Comparison of ENCODE assay signal across 2 cellular contexts in the genomic region with DNA sequence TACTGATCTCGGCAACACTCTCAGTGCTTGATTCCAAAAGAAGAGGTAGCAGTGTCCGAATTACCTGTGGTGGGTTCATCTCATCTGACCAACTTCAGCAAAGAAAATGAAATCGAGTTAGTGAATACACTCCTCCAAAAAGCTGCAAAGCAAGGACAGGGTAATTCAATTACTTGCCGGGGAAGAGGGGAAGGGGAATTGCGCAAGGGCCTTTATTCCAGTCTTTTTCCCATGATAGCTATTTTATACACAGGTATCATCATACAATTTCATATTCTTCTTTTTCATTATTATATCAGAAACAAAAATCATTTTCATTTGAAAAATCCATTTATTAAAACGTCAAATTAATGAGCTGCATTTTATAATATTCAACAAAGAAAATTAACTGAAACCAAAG.
A peak's percentile ranks its signal among the peaks of the same experiment; 100 is the strongest.
TF ChIP-seq lines count a peak whose summit lies in the region.

No MANE protein-coding gene starts in this region.

TF ChIP-seq in HepG2, 621 proteins besides CTCF, POLR2A, EP300 and RAD21:
- TF ChIP-seq CEBPB (IDR thresholded peaks at IDR 0.05; ENCODE audit: borderline replicate concordance, low read depth, low read length), result peak; percentile 66
- TF ChIP-seq, protein P1, sequence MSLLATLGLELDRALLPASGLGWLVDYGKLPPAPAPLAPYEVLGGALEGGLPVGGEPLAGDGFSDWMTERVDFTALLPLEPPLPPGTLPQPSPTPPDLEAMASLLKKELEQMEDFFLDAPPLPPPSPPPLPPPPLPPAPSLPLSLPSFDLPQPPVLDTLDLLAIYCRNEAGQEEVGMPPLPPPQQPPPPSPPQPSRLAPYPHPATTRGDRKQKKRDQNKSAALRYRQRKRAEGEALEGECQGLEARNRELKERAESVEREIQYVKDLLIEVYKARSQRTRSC (CRISPR knock-in tag; IDR thresholded peaks at IDR 0.05; ENCODE audit: low read depth), result no peak
- no peak for TF ChIP-seq NFIC (IDR thresholded peaks at IDR 0.05; ENCODE audit: low read length)
- TF ChIP-seq, protein P2, sequence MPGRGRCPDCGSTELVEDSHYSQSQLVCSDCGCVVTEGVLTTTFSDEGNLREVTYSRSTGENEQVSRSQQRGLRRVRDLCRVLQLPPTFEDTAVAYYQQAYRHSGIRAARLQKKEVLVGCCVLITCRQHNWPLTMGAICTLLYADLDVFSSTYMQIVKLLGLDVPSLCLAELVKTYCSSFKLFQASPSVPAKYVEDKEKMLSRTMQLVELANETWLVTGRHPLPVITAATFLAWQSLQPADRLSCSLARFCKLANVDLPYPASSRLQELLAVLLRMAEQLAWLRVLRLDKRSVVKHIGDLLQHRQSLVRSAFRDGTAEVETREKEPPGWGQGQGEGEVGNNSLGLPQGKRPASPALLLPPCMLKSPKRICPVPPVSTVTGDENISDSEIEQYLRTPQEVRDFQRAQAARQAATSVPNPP (CRISPR knock-in tag; IDR thresholded peaks at IDR 0.05), result no peak

TF ChIP-seq in H1, 55 proteins besides CTCF, POLR2A, EP300 and RAD21:
- TF ChIP-seq CEBPB (IDR thresholded peaks at IDR 0.05; ENCODE audit: low read depth, low read length), result 0 out of 2 replicates have a peak, but pooled peaks have one; percentile 44
- no peak for TF ChIP-seq SRF (IDR thresholded peaks at IDR 0.05; ENCODE audit: low read depth, low read length)
- TF ChIP-seq SP4 (IDR thresholded peaks at IDR 0.05; ENCODE audit: low read length), result no peak
TF ChIP-seq in H1: peak in this region for 1.
